ENCODE assay signal across 8 cellular contexts in genomic region chrX:16445166-16445752, GRCh38.
A peak's percentile ranks its signal among the peaks of the same experiment; 100 is the strongest.
DNase-seq lines count a peak whose midpoint lies in the region; ATAC-seq, FAIRE-seq and TF ChIP-seq lines count a peak whose summit lies in the region.

No MANE protein-coding gene starts in this region.

- no peaks in the 10 kb centered on the region for H3K27me3 ChIP-seq in SJCRH30
- no peaks in the 10 kb centered on the region for H3K27me3 ChIP-seq in HepG2 (ENCODE audit: control insufficient read depth in 1 of 2, insufficient read depth in 2 of 2, low read length in 2 of 2)

- peak; percentile 49 for TF ChIP-seq CTCF in AG04449 (IDR thresholded peaks at IDR 0.05; ENCODE audit: insufficient read depth, low read length, missing control alignments)
- peak; percentile 76 for TF ChIP-seq CTCF in GM12874 (IDR thresholded peaks at IDR 0.05; ENCODE audit: insufficient read depth, low read depth, low read length)
- peak; percentile 59 for TF ChIP-seq CTCF in HepG2 (CRISPR knock-in tag; IDR thresholded peaks at IDR 0.05)

- H4K20me1 ChIP-seq in HepG2 (ENCODE audit: insufficient read depth, low read length) = no peaks in the 10 kb centered on the region

- CTCF ChIA-PET in AG04449 (lab: Yijun Ruan, JAX) = interaction anchor here (1.0 to 2.6 kb wide), 15 partner anchors 9 to 333 kb away, joined by 3 to 19 read pairs (median 5); partner anchors contain the start of genes GRPR and S100G
- CTCF ChIA-PET in HepG2 (lab: Yijun Ruan, JAX; ENCODE audit: low intra/inter-chr PET ratio, low total read pairs) = no interaction called here

- no peak for TF ChIP-seq POLR2A in HepG2 (IDR thresholded peaks at IDR 0.05; ENCODE audit: insufficient read depth in 1 of 2, low read depth in 2 of 2, low read length in 2 of 2)

- 26% methylated on average over 3 of the region's 6 CpGs for WGBS in HepG2 (ENCODE audit: low lambda C conversion rate)

- DNase-seq in AG04449 (ENCODE audit: low read depth, low spot score) (no peak), SJCRH30 (peak; percentile 27 to 66), amniotic epithelial cell (ENCODE audit: low read depth) (peak; percentile 9), HepG2 (ENCODE audit: low spot score) (peak; percentile 1)
- DNase-seq in stimulated activated naive CD4-positive, alpha-beta T cell treated with Interleukin-2 at 50 U/mL for 16 hours (lab: John Stamatoyannopoulos, UW) = peak; percentile 0

- POLR2A ChIA-PET in AG04449 (lab: Yijun Ruan, JAX) (no interaction called here), HepG2 (lab: Yijun Ruan, JAX) (no interaction called here)

- BruUV-seq in HepG2 (replicated peaks; lab: Mats Ljungman, UMichigan) = no TSS peak

- intact Hi-C loops in HepG2 (cut with micrococcal nuclease; ENCODE audit: unreplicated experiment) = no loop called here

- no peak overlapping the region for H3K4me2 ChIP-seq in HepG2 (ENCODE audit: low read depth, low read length)

- no peaks in the 10 kb centered on the region for H3K9me3 ChIP-seq in SJCRH30 (replicated peaks)
- no peaks in the 10 kb centered on the region for H3K9me3 ChIP-seq in HepG2 (ENCODE audit: low read length)

- H3K36me3 ChIP-seq in SJCRH30 (no peaks in the 10 kb centered on the region), HepG2 (replicated peaks in 1 of 2; ENCODE audit: control insufficient read depth in 1 of 2, insufficient read depth in 2 of 2, low read length in 2 of 2) (no peaks in the 10 kb centered on the region)

- no peaks in the 10 kb centered on the region for H3K4me1 ChIP-seq in SJCRH30
- no peaks in the 10 kb centered on the region for H3K4me1 ChIP-seq in HepG2 (ENCODE audit: insufficient read depth, low read length)

- in situ Hi-C loops in HepG2 (cut with HindIII; ENCODE audit: extremely low pct_ligation_motif_present, low pct_unique_long_range_greater_than_20kb) = no loop called here

- TF ChIP-seq EP300 in HepG2 (IDR thresholded peaks at IDR 0.05; ENCODE audit: low read depth in 2 of 2, low read length in 2 of 2) (no peak), HepG2 (CRISPR knock-in tag; IDR thresholded peaks at IDR 0.05; ENCODE audit: borderline replicate concordance) (no peak)

- no peak overlapping the region for H2AFZ ChIP-seq in HepG2 (ENCODE audit: low read length)

- TF ChIP-seq RAD21 in HepG2 (CRISPR knock-in tag; IDR thresholded peaks at IDR 0.05) = no peak

- H3K79me2 ChIP-seq in HepG2 (ENCODE audit: insufficient read depth, low read length) = no peaks in the 10 kb centered on the region

- FAIRE-seq in HepG2 (lab: Jason Lieb, UNC) = peak; percentile 4

- H3K4me3 ChIP-seq in AG04449 (ENCODE audit: low read depth, low read length) = no peak overlapping the region
- H3K4me3 ChIP-seq in SJCRH30 = no peak overlapping the region
- no peak overlapping the region for H3K4me3 ChIP-seq in HepG2 (replicated peaks in 1 of 3; ENCODE audit: insufficient read depth in 1 of 3, low read depth in 2 of 3, low read length in 3 of 3)

- no peak overlapping the region for H3K9ac ChIP-seq in HepG2 (ENCODE audit: insufficient read depth, low read depth, low read length)

- ATAC-seq in HG03280 (IDR thresholded peaks at IDR 0.05; ENCODE audit: unreplicated experiment) (peak; percentile 70), HepG2 (peak; percentile 77), HG03565 (IDR thresholded peaks at IDR 0.05; ENCODE audit: unreplicated experiment) (no peak)

- H3K27ac ChIP-seq in SJCRH30 (no peak overlapping the region), HepG2 (ENCODE audit: extremely low read length, insufficient read depth, low read length) (no peak overlapping the region)

TF ChIP-seq in HepG2, 621 proteins besides CTCF, POLR2A, EP300 and RAD21:
- peak; percentile 39 for TF ChIP-seq STAG1 (CRISPR knock-in tag; IDR thresholded peaks at IDR 0.05)
- TF ChIP-seq KAT2B (IDR thresholded peaks at IDR 0.05; ENCODE audit: borderline replicate concordance, low read depth, low read length) = no peak
- no peak for TF ChIP-seq ZNF737 (CRISPR knock-in tag; IDR thresholded peaks at IDR 0.05; ENCODE audit: borderline replicate concordance)
- no peak for TF ChIP-seq ZBTB39 (CRISPR knock-in tag; IDR thresholded peaks at IDR 0.05)
- no peak for TF ChIP-seq ZBTB43 (CRISPR knock-in tag; conservative IDR thresholded peaks at IDR 0.05)
- no peak for TF ChIP-seq ZNF260 (CRISPR knock-in tag; IDR thresholded peaks at IDR 0.05; ENCODE audit: borderline replicate concordance, low read depth)
- no peak for TF ChIP-seq ARID5B (CRISPR knock-in tag; IDR thresholded peaks at IDR 0.05)
TF ChIP-seq in HepG2: peak in this region for 1.
